In the genomic region with DNA sequence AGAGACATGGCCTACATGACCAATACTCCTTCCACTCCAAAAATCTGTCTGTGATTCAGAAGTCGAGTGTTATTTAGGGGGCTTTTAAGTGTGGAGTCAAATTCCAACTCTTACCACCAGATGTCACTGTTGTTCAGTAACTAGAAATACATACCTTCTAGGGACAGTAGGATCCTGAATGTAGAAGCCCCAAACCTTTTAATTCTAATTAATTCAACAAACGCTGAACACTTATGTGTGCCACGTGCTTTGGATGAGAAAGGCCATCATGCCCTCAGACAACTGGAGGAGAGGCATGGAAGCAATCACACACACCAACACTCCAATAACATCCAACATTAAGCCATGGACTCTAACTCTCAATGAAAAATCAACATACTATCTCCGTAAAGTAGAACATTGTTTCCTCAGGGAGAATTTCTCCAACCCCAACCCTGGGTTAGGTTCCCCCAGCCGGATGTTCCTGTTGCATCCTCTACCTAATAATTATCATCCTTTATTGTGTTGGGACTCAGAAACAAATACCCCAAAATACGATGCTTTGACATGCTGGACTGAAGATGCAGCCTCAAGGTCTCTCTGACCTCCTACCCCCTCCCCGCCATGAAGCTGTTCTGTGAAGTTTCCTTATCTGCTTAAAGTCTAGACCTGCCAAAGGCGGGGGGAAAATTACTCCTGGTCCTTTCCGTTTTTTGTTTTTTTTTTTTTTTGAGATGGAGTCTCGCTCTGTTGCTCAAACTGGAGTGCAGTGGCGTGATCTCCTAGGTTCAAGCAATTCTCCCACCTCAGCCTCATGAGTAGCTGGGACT, we compare ENCODE assay signal across 8 cellular contexts. TPM values are rescaled to one million over a fixed set of nuclear protein-coding genes. Genes with fewer than 3 reads are reported as not detected.
DNase-seq lines count a peak whose midpoint lies in the region; ATAC-seq and TF ChIP-seq lines count a peak whose summit lies in the region.

No MANE protein-coding gene starts in this region.

- peaks cover 0 to 2% of the 10 kb centered on the region in 2 donors for H3K4me1 Mint-ChIP-seq in effector memory CD8-positive, alpha-beta T cell (ENCODE audit: low read depth in 2 of 2)
- no peaks in the 10 kb centered on the region for H3K4me1 Mint-ChIP-seq in mesothelial cell of epicardium

- H3K4me3 Mint-ChIP-seq in effector memory CD8-positive, alpha-beta T cell, result no peak overlapping the region
- H3K4me3 Mint-ChIP-seq in mesothelial cell of epicardium, result no peak overlapping the region

- H3K36me3 Mint-ChIP-seq in effector memory CD8-positive, alpha-beta T cell (ENCODE audit: insufficient read depth), result peaks cover 14% of the 10 kb centered on the region
- peaks cover 10% of the 10 kb centered on the region for H3K36me3 Mint-ChIP-seq in mesothelial cell of epicardium

- no peak overlapping the region for H3K27ac Mint-ChIP-seq in effector memory CD8-positive, alpha-beta T cell
- H3K27ac Mint-ChIP-seq in mesothelial cell of epicardium, result no peak overlapping the region

- TF ChIP-seq CTCF in RWPE1 (conservative IDR thresholded peaks at IDR 0.05; ENCODE audit: low read depth) (peak; percentile 76), mesothelial cell of epicardium (IDR thresholded peaks at IDR 0.05; ENCODE audit: unreplicated experiment) (peak; percentile 79)

- ATAC-seq in GM18909 (IDR thresholded peaks at IDR 0.05; ENCODE audit: poor library complexity, unreplicated experiment), result peak; percentile 69
- peak; percentile 88 for ATAC-seq in effector memory CD8-positive, alpha-beta T cell (replicated peaks)

- DNase-seq in Caki2 (ENCODE audit: low read depth) (peak; percentile 39), LHCN-M2 (ENCODE audit: low read depth) (peak; percentile 77), RWPE1 (ENCODE audit: low spot score) (peak; percentile 52), mesothelial cell of epicardium (ENCODE audit: low spot score in 2 of 2, unreplicated experiment in 2 of 2) (no peak), ecto neural progenitor cell (ENCODE audit: low spot score) (no peak), ureter (ENCODE audit: low spot score) (no peak)
- DNase-seq in effector memory CD8-positive, alpha-beta T cell, result peak; percentile 55 to 60 (median 57)

- POLR2A ChIA-PET in RWPE1 (lab: Yijun Ruan, JAX; ENCODE audit: low non-redundant PET), result no interaction called here

- no peaks in the 10 kb centered on the region for H3K9me3 Mint-ChIP-seq in effector memory CD8-positive, alpha-beta T cell
- no peaks in the 10 kb centered on the region for H3K9me3 Mint-ChIP-seq in mesothelial cell of epicardium

- CTCF ChIA-PET in RWPE1 (lab: Yijun Ruan, JAX), result interaction anchor here (0.7 kb wide), 1 partner anchor 111 kb away, joined by 4 read pairs; no protein-coding TSS in a partner anchor

- in situ Hi-C loops in Caki2 (cut with HindIII; ENCODE audit: low pct_unique_long_range_greater_than_20kb, low sequenced_read_pairs), result no loop called here

- no peak overlapping the region for H3K27ac ChIP-seq in RWPE1

- no peaks in the 10 kb centered on the region for H3K27me3 Mint-ChIP-seq in effector memory CD8-positive, alpha-beta T cell
- H3K27me3 Mint-ChIP-seq in mesothelial cell of epicardium (ENCODE audit: low read depth), result no peaks in the 10 kb centered on the region

RNA-seq across cellular contexts. Expression of a gene that starts 8.0 kb away (rescaled TPM):
- total RNA-seq in Caki2 (2014; rRNA removed; shearing (Covaris generic); ENCODE audit: low replicate concordance), result not detected in 2 replicates
- 0.57 and 0.77 TPM in 2 replicates for total RNA-seq in LHCN-M2 (2014; rRNA removed)
- polyA plus RNA-seq in LHCN-M2 (2012), result 0.17 TPM
- total RNA-seq in mesothelial cell of epicardium, result 0.55 to 0.90 TPM (median 0.60 TPM) in 3 replicates
- 1.2 TPM for total RNA-seq in ureter

RNA-seq across cellular contexts. Expression of a gene that starts 23.2 kb away (rescaled TPM):
- total RNA-seq in Caki2 (2014; rRNA removed; shearing (Covaris generic); ENCODE audit: low replicate concordance), result 68.3 and 98.8 TPM in 2 replicates
- total RNA-seq in LHCN-M2 (2014; rRNA removed), result 185 and 201 TPM in 2 replicates
- polyA plus RNA-seq in LHCN-M2 (2012), result 115 TPM
- 62.0 to 72.2 TPM (median 63.9 TPM) in 3 replicates for total RNA-seq in mesothelial cell of epicardium
- 182 TPM for total RNA-seq in ureter

RNA-seq across cellular contexts. Expression of a gene that starts 28.1 kb away (rescaled TPM):
- total RNA-seq in Caki2 (2014; rRNA removed; shearing (Covaris generic); ENCODE audit: low replicate concordance), result 0.74 TPM in 1 of 2 replicates, not detected in the other
- total RNA-seq in LHCN-M2 (2014; rRNA removed) (0.11 TPM in 1 of 2 replicates, not detected in the other), mesothelial cell of epicardium (1.2 to 2.2 TPM (median 1.6 TPM) in 3 replicates), ureter (17.2 TPM)
- 0.34 TPM for polyA plus RNA-seq in LHCN-M2 (2012)

Comparison
In these comparisons a context has a peak if more than half of its experiments do, and no peak if none do; other contexts are left out.
1. DNase-seq: peak in Caki2 (single experiment), LHCN-M2 (single experiment), RWPE1 (single experiment) and effector memory CD8-positive, alpha-beta T cell (3 of 3); none in mesothelial cell of epicardium (0 of 2), ecto neural progenitor cell (single experiment) and ureter (single experiment).